ENCODE assay signal across 8 cellular contexts in genomic region chr1:54406339-54407181, GRCh38. TPM values are rescaled to one million over a fixed set of nuclear protein-coding genes. Genes with fewer than 3 reads are reported as not detected.
A peak's percentile ranks its signal among the peaks of the same experiment; 100 is the strongest.
DNase-seq lines count a peak whose midpoint lies in the region; ATAC-seq and TF ChIP-seq lines count a peak whose summit lies in the region.

TSS of gene SSBP3 (minus strand) at chr1:54406394.

- H3K27ac ChIP-seq in adrenal gland (peak within 1 kb of the TSS; percentile 83 to 96 (median 92)), heart right ventricle (peak within 1 kb of the TSS; percentile 85 to 98 (median 93)), prostate gland (peak within 1 kb of the TSS; percentile 92 to 94)

- H3K4me1 ChIP-seq in adrenal gland (replicated peaks in 1 of 2) (peaks cover 17 to 43% of the 10 kb centered on the region in 2 donors), heart right ventricle (peaks cover 10 to 57% (median 46%) of the 10 kb centered on the region in 9 donors), prostate gland (replicated peaks) (peaks cover 7% of the 10 kb centered on the region)

- TF ChIP-seq CTCF in GM12864 (IDR thresholded peaks at IDR 0.05; ENCODE audit: low read depth, low read length, missing control alignments), result peak; percentile 16
- TF ChIP-seq CTCF in adrenal gland (IDR thresholded peaks at IDR 0.05), result peak in 2 of 6 experiments; percentile 30 to 41
- TF ChIP-seq CTCF in heart right ventricle (IDR thresholded peaks at IDR 0.05), result peak in 3 of 9 donors; percentile 19 to 23 (median 22)
- TF ChIP-seq CTCF in prostate gland (IDR thresholded peaks at IDR 0.05), result peak in 3 of 4 experiments; percentile 12 to 37 (median 32)

- peak; percentile 86 to 97 for TF ChIP-seq POLR2A in adrenal gland (IDR thresholded peaks at IDR 0.05)
- peak; percentile 95 for TF ChIP-seq POLR2A in prostate gland (IDR thresholded peaks at IDR 0.05)

- H3K27me3 ChIP-seq in adrenal gland, result no peaks in the 10 kb centered on the region
- H3K27me3 ChIP-seq in heart right ventricle, result no peaks in the 10 kb centered on the region
- no peaks in the 10 kb centered on the region for H3K27me3 ChIP-seq in prostate gland (replicated peaks; ENCODE audit: insufficient read depth)

- peak; percentile 85 for ATAC-seq in HG02678 (IDR thresholded peaks at IDR 0.05; ENCODE audit: unreplicated experiment)
- peak; percentile 83 to 95 (median 91) for ATAC-seq in heart right ventricle

- H3K4me3 ChIP-seq in GM12864 (ENCODE audit: low read depth, low read length), result peak within 1 kb of the TSS; percentile 83
- peak within 1 kb of the TSS in 3 of 4 donors; percentile 40 to 91 (median 83) for H3K4me3 ChIP-seq in adrenal gland
- H3K4me3 ChIP-seq in heart right ventricle, result peak within 1 kb of the TSS; percentile 82 to 98 (median 92)
- H3K4me3 ChIP-seq in prostate gland, result peak within 1 kb of the TSS; percentile 81 to 95

- intact Hi-C loops in adrenal gland (cut with DNase I) (loop anchor here (5.0 to 10.0 kb wide), 2 partner anchors 132 to 284 kb away; no protein-coding TSS in a partner anchor), heart right ventricle (cut with DNase I) (loop anchor here (1.0 to 10.0 kb wide), 16 partner anchors 49 to 352 kb away; partner anchors contain the start of genes CYB5RL (in 1 of the 10), MRPL37 (in 1 of the 10), TCEANC2 (in 1 of the 10) and TMEM59 (in 1 of the 10)), prostate gland (cut with DNase I) (loop anchor here (1.0 to 5.0 kb wide), 5 partner anchors 82 to 284 kb away; partner anchors contain the start of gene ACOT11)

- peak; percentile 66 for DNase-seq in GM12864 (ENCODE audit: low read depth)
- peak; percentile 51 for DNase-seq in NCI-H1417 treated with DMSO at 0.1 percent for 48 hours (lab: John Stamatoyannopoulos, UW)
- DNase-seq in T-helper 1 cell, result peak; percentile 82 to 92 (median 86)
- peak; percentile 90 to 94 (median 92) for DNase-seq in adrenal gland
- peak; percentile 92 to 95 for DNase-seq in heart right ventricle
- DNase-seq in prostate gland (ENCODE audit: low spot score), result peak; percentile 91
- peak; percentile 92 for DNase-seq in ureter (ENCODE audit: low spot score)

- H3K36me3 ChIP-seq in adrenal gland (replicated peaks in 1 of 2), result peaks cover 0 to 6% of the 10 kb centered on the region in 2 donors
- peaks cover 0 to 17% (median 0%) of the 10 kb centered on the region in 9 donors for H3K36me3 ChIP-seq in heart right ventricle
- no peaks in the 10 kb centered on the region for H3K36me3 ChIP-seq in prostate gland

- H3K9me3 ChIP-seq in adrenal gland (replicated peaks in 1 of 3), result no peaks in the 10 kb centered on the region
- H3K9me3 ChIP-seq in heart right ventricle, result no peaks in the 10 kb centered on the region
- no peaks in the 10 kb centered on the region for H3K9me3 ChIP-seq in prostate gland

- WGBS in adrenal gland, 4 donors, result 0 to 1% (median 0%) methylated on average over 33 to 100 of the region's 100 CpGs; no CpG with 5 or more reads in 1 of the 4 donors
- WGBS in heart right ventricle, 2 donors, result 0 to 1% methylated on average over 77 to 98 of the region's 100 CpGs
- 1% methylated on average over 47 of the region's 100 CpGs for WGBS in prostate gland

RNA-seq across cellular contexts. Expression of gene SSBP3, which starts in this region (rescaled TPM):
- total RNA-seq in adrenal gland (10 to 100 TPM; 17.9 to 91.5 (median 55.4) TPM), heart right ventricle (10 to 100 TPM; 33.7 to 71.9 (median 52.8) TPM), prostate gland (10 to 100 TPM; 45.0 to 94.4 TPM), ureter (47.3 TPM)
- polyA plus RNA-seq in adrenal gland (100 to 1,000 TPM in 1 of 3 donors, 10 to 100 TPM in 2; 70.8 to 150 (median 86.5) TPM), heart right ventricle (10 to 100 TPM; 17.6 to 58.8 TPM)

Comparison
In these comparisons a context has a peak if more than half of its experiments do, and no peak if none do; other contexts are left out.
1. Peak in every context shown above with its lines: DNase-seq, ATAC-seq, H3K4me3 ChIP-seq and H3K27ac ChIP-seq.